8 cellular contexts compared by ENCODE assay signal in the genomic region with DNA sequence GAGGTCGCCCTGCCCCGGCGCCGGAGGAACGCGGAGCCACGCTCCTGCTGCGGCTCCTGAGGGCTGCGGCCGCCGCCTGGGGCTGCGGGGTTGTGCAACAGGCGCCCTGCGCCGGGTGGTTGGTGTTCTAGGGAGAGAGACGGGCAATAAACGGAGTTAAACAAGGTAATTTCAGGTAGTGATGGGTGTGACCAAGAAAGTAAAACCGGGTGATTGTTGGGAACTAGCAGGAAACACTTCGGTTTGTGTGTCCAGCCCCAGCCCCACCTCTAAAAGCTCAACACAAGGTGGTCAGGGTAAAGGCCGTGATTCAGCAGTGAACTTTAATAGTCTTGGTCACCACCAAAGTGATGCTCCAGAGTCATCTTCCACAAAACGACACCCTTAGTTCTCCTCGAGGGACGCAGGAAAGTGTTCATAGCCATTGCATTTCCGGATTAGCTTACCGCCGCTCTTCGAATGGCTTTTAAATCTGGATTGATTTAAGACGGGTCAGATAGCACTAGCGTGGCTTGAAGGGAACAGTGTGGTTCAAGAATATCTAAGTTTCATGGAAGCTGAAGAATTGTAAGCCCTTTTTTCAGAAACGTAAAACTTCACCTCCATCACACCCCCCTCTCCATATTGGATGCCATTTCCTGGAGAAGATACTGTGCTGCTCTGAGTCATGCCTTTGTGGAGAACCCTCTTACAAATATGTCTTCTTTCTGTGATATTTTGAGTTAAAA. TPM values are rescaled to one million over a fixed set of nuclear protein-coding genes. Genes with fewer than 3 reads are reported as not detected.
DNase-seq lines count a peak whose midpoint lies in the region; ATAC-seq and TF ChIP-seq lines count a peak whose summit lies in the region.

No MANE protein-coding gene starts in this region.

- TF ChIP-seq CTCF in fibroblast of mammary gland (conservative IDR thresholded peaks at IDR 0.05; ENCODE audit: control insufficient read depth, insufficient read depth, low read depth, low read length): no peak
- TF ChIP-seq CTCF in neural progenitor cell (IDR thresholded peaks at IDR 0.05): no peak

- H3K27ac Mint-ChIP-seq in activated CD4-positive, alpha-beta memory T cell treated with anti-CD3 and anti-CD28 coated beads, Interleukin-2, amount 10 ng/mL, durations not matched to agents 7 days and 5 days: peak overlapping the region; percentile 98
- peak overlapping the region; percentile 90 for H3K27ac Mint-ChIP-seq in neural progenitor cell

- H3K36me3 ChIP-seq in neural progenitor cell: no peaks in the 10 kb centered on the region

- H3K27me3 Mint-ChIP-seq in activated CD4-positive, alpha-beta memory T cell treated with anti-CD3 and anti-CD28 coated beads, Interleukin-2, amount 10 ng/mL, durations not matched to agents 7 days and 5 days: peaks cover 1% of the 10 kb centered on the region
- no peaks in the 10 kb centered on the region for H3K27me3 Mint-ChIP-seq in neural progenitor cell (ENCODE audit: insufficient read depth, low read depth)

- intact Hi-C loops in Right ventricle myocardium inferior (cut with DNase I) (loop anchor here (1.0 to 10.0 kb wide), 5 partner anchors 59 to 175 kb away; no protein-coding TSS in a partner anchor), cardiac septum (cut with DNase I) (loop anchor here (1.0 to 5.0 kb wide), 5 partner anchors 91 to 252 kb away; a partner anchor contains a TSS)

- POLR2A ChIA-PET in activated CD4-positive, alpha-beta memory T cell treated with anti-CD3 and anti-CD28 coated beads, Interleukin-2, amount 10 ng/mL, durations not matched to agents 7 days and 5 days (lab: Charles Lee): interaction anchor here (0.8 to 5.1 kb wide), 14 partner anchors 9 to 839 kb away, joined by 3 to 90 read pairs (median 6); a partner anchor contains a TSS

- peak overlapping the region; percentile 89 for H2AFZ ChIP-seq in neural progenitor cell (replicated peaks)

- CTCF ChIA-PET in activated CD4-positive, alpha-beta memory T cell treated with anti-CD3 and anti-CD28 coated beads, Interleukin-2, amount 10 ng/mL, durations not matched to agents 7 days and 5 days (lab: Charles Lee): interaction anchor here (0.6 to 4.4 kb wide), 32 partner anchors 16 to 642 kb away, joined by 3 to 76 read pairs (median 4); a partner anchor contains a TSS

- peak overlapping the region; percentile 96 for H3K4me3 ChIP-seq in fibroblast of mammary gland (ENCODE audit: control insufficient read depth, low read depth, low read length)
- peak overlapping the region; percentile 74 for H3K4me3 ChIP-seq in neural progenitor cell

- no peaks in the 10 kb centered on the region for H3K27me3 ChIP-seq in neural progenitor cell

- H3K9me3 Mint-ChIP-seq in activated CD4-positive, alpha-beta memory T cell treated with anti-CD3 and anti-CD28 coated beads, Interleukin-2, amount 10 ng/mL, durations not matched to agents 7 days and 5 days: no peaks in the 10 kb centered on the region
- no peaks in the 10 kb centered on the region for H3K9me3 Mint-ChIP-seq in neural progenitor cell

- DNase-seq in Right ventricle myocardium inferior (ENCODE audit: missing footprints) (no peak), cardiac septum (ENCODE audit: low spot score) (no peak), NCI-H2081 (lab: John Stamatoyannopoulos, UW) (peak; percentile 32 to 63), fibroblast of mammary gland (ENCODE audit: low read depth) (peak; percentile 65), neural progenitor cell (ENCODE audit: low spot score) (peak; percentile 41), occipital lobe (lab: John Stamatoyannopoulos, UW) (no peak)
- no peak for DNase-seq in activated CD4-positive, alpha-beta memory T cell treated with anti-CD3 and anti-CD28 coated beads, Interleukin-2, amount 10 ng/mL, durations not matched to agents 7 days and 5 days

- peaks cover 54% of the 10 kb centered on the region for H3K79me2 ChIP-seq in neural progenitor cell (ENCODE audit: low read depth)

- peak overlapping the region; percentile 88 for H3K4me2 ChIP-seq in neural progenitor cell

- peaks cover 42% of the 10 kb centered on the region for H3K4me1 Mint-ChIP-seq in activated CD4-positive, alpha-beta memory T cell treated with anti-CD3 and anti-CD28 coated beads, Interleukin-2, amount 10 ng/mL, durations not matched to agents 7 days and 5 days
- H3K4me1 Mint-ChIP-seq in neural progenitor cell: peaks cover 22% of the 10 kb centered on the region

- H3K9ac ChIP-seq in neural progenitor cell: peak overlapping the region; percentile 93

- peak overlapping the region; percentile 88 for H3K4me3 Mint-ChIP-seq in activated CD4-positive, alpha-beta memory T cell treated with anti-CD3 and anti-CD28 coated beads, Interleukin-2, amount 10 ng/mL, durations not matched to agents 7 days and 5 days
- H3K4me3 Mint-ChIP-seq in neural progenitor cell: peak overlapping the region; percentile 99

- H3K27ac ChIP-seq in neural progenitor cell: peak overlapping the region; percentile 40

- ATAC-seq in Right ventricle myocardium inferior (peak; percentile 45), HG02759 (IDR thresholded peaks at IDR 0.05; ENCODE audit: unreplicated experiment) (peak; percentile 23)

- H3F3A ChIP-seq in neural progenitor cell (ENCODE audit: low read depth): peaks cover 4% of the 10 kb centered on the region

- peaks cover 23% of the 10 kb centered on the region for H3K4me1 ChIP-seq in neural progenitor cell

- peaks cover 17% of the 10 kb centered on the region for H4K20me1 ChIP-seq in neural progenitor cell (ENCODE audit: low read depth)

- H3K36me3 Mint-ChIP-seq in activated CD4-positive, alpha-beta memory T cell treated with anti-CD3 and anti-CD28 coated beads, Interleukin-2, amount 10 ng/mL, durations not matched to agents 7 days and 5 days (ENCODE audit: low read depth): peaks cover 9% of the 10 kb centered on the region
- H3K36me3 Mint-ChIP-seq in neural progenitor cell: peaks cover 4% of the 10 kb centered on the region

- H3K9me3 ChIP-seq in neural progenitor cell (ENCODE audit: low read depth): no peaks in the 10 kb centered on the region

RNA-seq across cellular contexts. Expression of a gene that starts 0.7 kb away (rescaled TPM):
- total RNA-seq in Right ventricle myocardium inferior: 82.6 TPM
- total RNA-seq in cardiac septum: 77.5 TPM
- total RNA-seq in activated CD4-positive, alpha-beta memory T cell treated with anti-CD3 and anti-CD28 coated beads, Interleukin-2, amount 10 ng/mL, durations not matched to agents 7 days and 5 days: 10 to 100 TPM; 68.8 to 72.9 TPM
- total RNA-seq in neural progenitor cell (ENCODE audit: low replicate concordance): 105 and 114 TPM in 2 replicates
- 31.0 TPM for total RNA-seq in occipital lobe

RNA-seq across cellular contexts. Expression of a gene that starts 24.4 kb away (rescaled TPM):
- total RNA-seq in Right ventricle myocardium inferior (not detected), cardiac septum (0.08 TPM), neural progenitor cell (ENCODE audit: low replicate concordance) (0.03 TPM in 1 of 2 replicates, not detected in the other), occipital lobe (not detected)
- not detected for total RNA-seq in activated CD4-positive, alpha-beta memory T cell treated with anti-CD3 and anti-CD28 coated beads, Interleukin-2, amount 10 ng/mL, durations not matched to agents 7 days and 5 days

Comparison
In these comparisons a context has a peak if more than half of its experiments do, and no peak if none do; other contexts are left out.
1. DNase-seq: peak in NCI-H2081 (2 of 2), fibroblast of mammary gland (single experiment) and neural progenitor cell (single experiment); none in Right ventricle myocardium inferior (single experiment), cardiac septum (single experiment), activated CD4-positive, alpha-beta memory T cell treated with anti-CD3 and anti-CD28 coated beads, Interleukin-2, amount 10 ng/mL, durations not matched to agents 7 days and 5 days (single experiment) and occipital lobe (single experiment).